In genomic region chr1:6624712-6625578, GRCh38 we compare ENCODE assay signal across 8 cellular contexts. TPM values are rescaled to one million over a fixed set of nuclear protein-coding genes. Genes with fewer than 3 reads are reported as not detected.
DNase-seq lines count a peak whose midpoint lies in the region; ATAC-seq and TF ChIP-seq lines count a peak whose summit lies in the region.

A gene with protein sequence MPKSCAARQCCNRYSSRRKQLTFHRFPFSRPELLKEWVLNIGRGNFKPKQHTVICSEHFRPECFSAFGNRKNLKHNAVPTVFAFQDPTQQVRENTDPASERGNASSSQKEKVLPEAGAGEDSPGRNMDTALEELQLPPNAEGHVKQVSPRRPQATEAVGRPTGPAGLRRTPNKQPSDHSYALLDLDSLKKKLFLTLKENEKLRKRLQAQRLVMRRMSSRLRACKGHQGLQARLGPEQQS (plus strand): TSS chr1:6624868. CDS start chr1:6625219, 351 bp downstream.

- H3K9ac ChIP-seq in mucosa of stomach (ENCODE audit: low read length) = peak within 1 kb of the TSS; percentile 62

- intact Hi-C loops in OCI-LY7 (cut with micrococcal nuclease; ENCODE audit: unreplicated experiment) = loop anchor here (5.0 kb wide), 2 partner anchors 73 to 133 kb away; partner anchors contain the start of genes NOL9 and PLEKHG5

- H4K20me1 ChIP-seq in OCI-LY7 (ENCODE audit: insufficient read depth, low read length) = no peaks in the 10 kb centered on the region

- no peaks in the 10 kb centered on the region for H3K27me3 ChIP-seq in mucosa of stomach (ENCODE audit: control insufficient read depth, insufficient read depth, low read length)

- H3K36me3 ChIP-seq in OCI-LY7 (ENCODE audit: insufficient read depth, low read length) (peaks cover 61% of the 10 kb centered on the region), mucosa of stomach (ENCODE audit: control insufficient read depth, insufficient read depth, low read length) (peaks cover 9% of the 10 kb centered on the region)

- H3K27ac ChIP-seq in OCI-LY7 (ENCODE audit: low read depth, low read length, poor library complexity, severe bottlenecking) = peak within 1 kb of the TSS; percentile 29

- H3K9me3 ChIP-seq in OCI-LY7 (ENCODE audit: low read length) (no peaks in the 10 kb centered on the region), mucosa of stomach (ENCODE audit: control insufficient read depth, low read length) (no peaks in the 10 kb centered on the region)

- peak within 1 kb of the TSS; percentile 45; the same call in 1 of the 2 replicates for H2AFZ ChIP-seq in OCI-LY7 (ENCODE audit: low read length)

- H3K4me3 ChIP-seq in OCI-LY7 (ENCODE audit: low read depth, low read length, poor library complexity, severe bottlenecking) (peak within 1 kb of the TSS; percentile 94), mucosa of stomach (ENCODE audit: low read length) (peak within 1 kb of the TSS; percentile 60)

- TF ChIP-seq POLR2A in erythroblast (IDR thresholded peaks at IDR 0.05; ENCODE audit: low read length) = no peak

- BruUV-seq in OCI-LY7 (replicated peaks; lab: Mats Ljungman, UMichigan) = no TSS peak

- H3K79me2 ChIP-seq in OCI-LY7 (ENCODE audit: insufficient read depth, low read depth, low read length) = peaks cover 9% of the 10 kb centered on the region; the same call in 1 of the 2 replicates

- peaks cover 24% of the 10 kb centered on the region for H3K4me1 ChIP-seq in OCI-LY7 (ENCODE audit: insufficient read depth, low read length, poor library complexity, severe bottlenecking)
- H3K4me1 ChIP-seq in mucosa of stomach (ENCODE audit: control insufficient read depth, insufficient read depth, low read length) = peaks cover 14% of the 10 kb centered on the region

- POLR2A ChIA-PET in OCI-LY7 (lab: Charles Lee) = interaction anchor here (0.9 to 1.6 kb wide), 2 partner anchors 9 to 45 kb away, joined by 3 read pairs; partner anchors contain the start of gene ZBTB48

- H3K9me2 ChIP-seq in OCI-LY7 (ENCODE audit: insufficient read depth, low read length) = no peaks in the 10 kb centered on the region

- peak; percentile 67 for TF ChIP-seq CTCF in OCI-LY7 (conservative IDR thresholded peaks at IDR 0.05; ENCODE audit: low read length)

- peak; percentile 76 for ATAC-seq in GM19455 (IDR thresholded peaks at IDR 0.05; ENCODE audit: unreplicated experiment)

- DNase-seq in COR-L47 (lab: John Stamatoyannopoulos, UW) (peak; percentile 83), HS-27A (ENCODE audit: low read depth) (peak; percentile 43), OCI-LY7 (ENCODE audit: low spot score) (peak; percentile 86), activated T-cell treated with anti-CD3 and anti-CD28 coated beads for 48 hours (ENCODE audit: low read depth) (peak; percentile 88), erythroblast (lab: John Stamatoyannopoulos, UW) (peak; percentile 91 to 95)
- DNase-seq in stimulated activated CD8-positive, alpha-beta memory T cell treated with anti-CD3 and anti-CD28 coated beads, Interleukin-7, amount 100 ng/mL, for 1 hour (ENCODE audit: low read depth in 2 of 2) = peak; percentile 82 to 83

- H3K4me2 ChIP-seq in OCI-LY7 (ENCODE audit: low read length) = peak within 1 kb of the TSS; percentile 99

- CTCF ChIA-PET in OCI-LY7 (lab: Charles Lee; ENCODE audit: unreplicated experiment) = interaction anchor here (0.6 kb wide), 1 partner anchor 45 kb away, joined by 3 read pairs; the partner anchor contains the start of gene ZBTB48

RNA-seq across cellular contexts. Expression of the gene that starts here (rescaled TPM):
- 22.4 and 24.9 TPM in 2 replicates for total RNA-seq in OCI-LY7 (2014; rRNA removed; shearing (Covaris generic))
- total RNA-seq in OCI-LY7 (2022) = 17.2 and 19.0 TPM in 2 replicates

Comparison
In these comparisons a context has a peak if more than half of its experiments do, and no peak if none do; other contexts are left out.
1. Peak in every context shown above with its lines: DNase-seq, ATAC-seq, H3K4me3 ChIP-seq and H3K27ac ChIP-seq.
2. DNase-seq: peak in every context shown above with its lines; median percentile 93 in erythroblast; 88 in activated T-cell treated with anti-CD3 and anti-CD28 coated beads for 48 hours; 86 in OCI-LY7; 83 in COR-L47; 82 in stimulated activated CD8-positive, alpha-beta memory T cell treated with anti-CD3 and anti-CD28 coated beads, Interleukin-7, amount 100 ng/mL, for 1 hour; 43 in HS-27A.